In genomic region chr1:25430666-25431494, GRCh38 we compare ENCODE assay signal across 8 cellular contexts. TPM values are rescaled to one million over a fixed set of nuclear protein-coding genes. Genes with fewer than 3 reads are reported as not detected.
A peak's percentile ranks its signal among the peaks of the same experiment; 100 is the strongest.
DNase-seq lines count a peak whose midpoint lies in the region; ATAC-seq lines count a peak whose summit lies in the region.

MACO1 (plus strand) TSS chr1:25430897; CDS start chr1:25431099, 202 bp downstream.

- peak within 1 kb of the TSS; percentile 89 for H3K9ac ChIP-seq in Karpas-422 (ENCODE audit: low read length)
- H3K9ac ChIP-seq in mucosa of stomach (ENCODE audit: low read length): peak within 1 kb of the TSS; percentile 87

- H3K4me3 ChIP-seq in Karpas-422 (ENCODE audit: low read length) (peak within 1 kb of the TSS; percentile 71), mucosa of stomach (ENCODE audit: low read length) (peak within 1 kb of the TSS; percentile 92)

- peak within 1 kb of the TSS; percentile 96 for H3K27ac ChIP-seq in Karpas-422 (ENCODE audit: low read length)

- H2AFZ ChIP-seq in Karpas-422 (ENCODE audit: low read length): peak within 1 kb of the TSS; percentile 98

- peaks cover 0 to 3% of the 10 kb centered on the region in 2 donors for H3K36me3 Mint-ChIP-seq in activated T-cell treated with anti-CD3 and anti-CD28 coated beads, Interleukin-2, amount 50 U/mL, for 72 hours (ENCODE audit: insufficient read depth in 2 of 2)

- H4K20me1 ChIP-seq in Karpas-422 (ENCODE audit: insufficient read depth, low read depth, low read length): no peaks in the 10 kb centered on the region; the same call in 1 of the 2 replicates

- peak within 1 kb of the TSS; percentile 100 for H3K27ac Mint-ChIP-seq in activated T-cell treated with anti-CD3 and anti-CD28 coated beads, Interleukin-2, amount 50 U/mL, for 72 hours

- H3K9me2 ChIP-seq in Karpas-422 (replicated peaks; ENCODE audit: insufficient read depth, low read length): no peaks in the 10 kb centered on the region

- H3K9me3 Mint-ChIP-seq in activated T-cell treated with anti-CD3 and anti-CD28 coated beads, Interleukin-2, amount 50 U/mL, for 72 hours: no peaks in the 10 kb centered on the region

- H3K4me1 Mint-ChIP-seq in activated T-cell treated with anti-CD3 and anti-CD28 coated beads, Interleukin-2, amount 50 U/mL, for 72 hours (ENCODE audit: low read depth): peaks cover 43% of the 10 kb centered on the region

- H3K36me3 ChIP-seq in Karpas-422 (ENCODE audit: insufficient read depth, low read length) (peaks cover 7% of the 10 kb centered on the region; the same call in 1 of the 2 replicates), mucosa of stomach (ENCODE audit: control insufficient read depth, insufficient read depth, low read length) (no peaks in the 10 kb centered on the region)

- H3K4me1 ChIP-seq in Karpas-422 (ENCODE audit: low read length): peaks cover 56% of the 10 kb centered on the region
- H3K4me1 ChIP-seq in mucosa of stomach (ENCODE audit: control insufficient read depth, insufficient read depth, low read length): peaks cover 17% of the 10 kb centered on the region

- H3K4me3 Mint-ChIP-seq in activated T-cell treated with anti-CD3 and anti-CD28 coated beads, Interleukin-2, amount 50 U/mL, for 72 hours: peak within 1 kb of the TSS; percentile 97 to 100

- H3K4me2 ChIP-seq in Karpas-422 (ENCODE audit: low read depth, low read length, poor library complexity, severe bottlenecking): peak within 1 kb of the TSS; percentile 99

- H3K79me2 ChIP-seq in Karpas-422 (ENCODE audit: low read length): peaks cover 38% of the 10 kb centered on the region

- H3K9me3 ChIP-seq in Karpas-422 (ENCODE audit: low read length) (no peaks in the 10 kb centered on the region), mucosa of stomach (ENCODE audit: control insufficient read depth, low read length) (no peaks in the 10 kb centered on the region)

- no peaks in the 10 kb centered on the region for H3K27me3 Mint-ChIP-seq in activated T-cell treated with anti-CD3 and anti-CD28 coated beads, Interleukin-2, amount 50 U/mL, for 72 hours (ENCODE audit: low read depth)

- no peaks in the 10 kb centered on the region for H3K27me3 ChIP-seq in Karpas-422 (ENCODE audit: low read length)
- no peaks in the 10 kb centered on the region for H3K27me3 ChIP-seq in mucosa of stomach (ENCODE audit: control insufficient read depth, insufficient read depth, low read length)

- ATAC-seq in GM21825 (IDR thresholded peaks at IDR 0.05; ENCODE audit: unreplicated experiment) (peak; percentile 78), esophagus mucosa (peak; percentile 92)
- ATAC-seq in activated T-cell treated with anti-CD3 and anti-CD28 coated beads, Interleukin-2, amount 50 U/mL, for 72 hours (replicated peaks in 1 of 2): peak; percentile 90

- DNase-seq in DMS53 (lab: John Stamatoyannopoulos, UW) (peak; percentile 98), Karpas-422 (peak; percentile 99), RKO (ENCODE audit: low spot score) (peak; percentile 94)
- DNase-seq in activated T-cell treated with anti-CD3 and anti-CD28 coated beads, Interleukin-2, amount 50 U/mL, for 72 hours: peak; percentile 96 to 98
- peak; percentile 98 for DNase-seq in stimulated activated CD8-positive, alpha-beta memory T cell treated with anti-CD3 and anti-CD28 coated beads, Interleukin-4, amount 100 ng/mL, for 48 hours

RNA-seq across cellular contexts. Expression of gene MACO1, which starts in this region (rescaled TPM):
- total RNA-seq in Karpas-422 (2014; rRNA removed; shearing (Covaris generic); ENCODE audit: low replicate concordance): 29.7 and 31.4 TPM in 2 replicates
- total RNA-seq in activated T-cell treated with anti-CD3 and anti-CD28 coated beads, Interleukin-2, amount 50 U/mL, for 72 hours: 10 to 100 TPM; 22.6 to 26.3 TPM
- total RNA-seq in esophagus mucosa: 15.2 TPM

Comparison
In these comparisons a context has a peak if more than half of its experiments do, and no peak if none do; other contexts are left out.
1. Peak in every context shown above with its lines: DNase-seq, ATAC-seq, H3K4me3 ChIP-seq and H3K27ac ChIP-seq.